30 cellular contexts compared by ENCODE assay signal in the genomic region with DNA sequence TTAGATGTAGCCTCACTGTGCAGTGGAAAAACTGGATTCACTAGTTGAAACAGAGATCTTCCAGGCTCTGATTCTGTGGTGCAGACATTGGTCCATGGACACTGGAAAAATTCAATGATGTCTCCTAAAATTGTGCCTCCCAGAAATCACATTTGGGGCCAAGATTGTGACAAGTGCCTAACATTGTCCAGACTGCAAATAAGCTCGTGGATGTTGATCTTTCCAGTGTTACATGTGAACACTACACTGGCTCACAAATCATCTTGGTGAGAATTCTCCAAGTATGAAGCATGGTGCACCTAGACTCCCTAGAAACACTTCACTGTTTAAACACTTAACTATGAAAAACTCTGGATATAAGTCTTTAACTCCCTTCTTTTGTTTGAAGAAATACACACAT.
DNase-seq lines count a peak whose midpoint lies in the region; ATAC-seq and TF ChIP-seq lines count a peak whose summit lies in the region.
"Had no signal": no experiment of that assay in that cellular context is flagged by ENCODE, and none has a peak within 500 bp of the region (broad histone marks: within the 10 kb centered on the region; RNA-seq: fewer than 3 reads in every experiment).

No MANE protein-coding gene starts in this region.

- ATAC-seq in HG02884 (IDR thresholded peaks at IDR 0.05; ENCODE audit: unreplicated experiment): no peak
- ATAC-seq: A549; CD8-positive, alpha-beta T cell had no signal

- no peak overlapping the region for H3K27ac ChIP-seq in OCI-LY7 (ENCODE audit: low read depth, low read length, poor library complexity, severe bottlenecking)
- H3K27ac ChIP-seq: 22Rv1; A549; BLaER1; BLaER1 treated with 17β-estradiol and CSF1 and Interleukin-3, amounts not matched to agents 10 nM and 100 nM; C4-2B had no signal

- TF ChIP-seq CTCF in OCI-LY7 (conservative IDR thresholded peaks at IDR 0.05; ENCODE audit: low read length) (no peak), fibroblast of the aortic adventitia (IDR thresholded peaks at IDR 0.05; ENCODE audit: insufficient read depth, low read length) (no peak), fibroblast of villous mesenchyme (IDR thresholded peaks at IDR 0.05; ENCODE audit: insufficient read depth, low read depth, low read length) (no peak)

- H3K9me2 ChIP-seq in OCI-LY7 (ENCODE audit: insufficient read depth, low read length): no peaks in the 10 kb centered on the region

- H2AFZ ChIP-seq in OCI-LY7 (ENCODE audit: low read length): peak overlapping the region; percentile 41; the same call in 1 of the 2 replicates

- DNase-seq in OCI-LY7 (ENCODE audit: low spot score) (no peak), fibroblast of the aortic adventitia (ENCODE audit: low read depth) (peak; percentile 15), fibroblast of villous mesenchyme (ENCODE audit: low read depth) (peak; percentile 8), nucleus accumbens (lab: John Stamatoyannopoulos, UW) (no peak), DMS79 treated with DMSO at 0.1 percent for 48 hours (lab: John Stamatoyannopoulos, UW) (no peak)
- DNase-seq: 8988T; ACHN; AML-193; BE2C; C1 segment of cervical spinal cord; Caco-2; Calu3; CD4-positive, alpha-beta memory T cell; CD4-positive, alpha-beta T cell; CD4-positive, CD25-positive, alpha-beta regulatory T cell; CD8-positive, alpha-beta memory T cell; CD8-positive, alpha-beta T cell; COR-L47; DMS 273 treated with DMSO at 0.1 percent for 48 hours; DMS153; DMS53; DMS79; DND-41; EL had no signal

- no peak overlapping the region for H3K4me2 ChIP-seq in OCI-LY7 (ENCODE audit: low read length)
- H3K4me2 ChIP-seq: A549; BLaER1; BLaER1 treated with 17β-estradiol and CSF1 and Interleukin-3, amounts not matched to agents 10 nM and 100 nM had no signal

- H3K36me3 ChIP-seq in OCI-LY7 (ENCODE audit: insufficient read depth, low read length): no peaks in the 10 kb centered on the region
- H3K36me3 ChIP-seq: BE2C; BLaER1; BLaER1 treated with 17β-estradiol and CSF1 and Interleukin-3, amounts not matched to agents 10 nM and 100 nM had no signal

- no peaks in the 10 kb centered on the region for H4K20me1 ChIP-seq in OCI-LY7 (ENCODE audit: insufficient read depth, low read length)
- H4K20me1 ChIP-seq: BLaER1; BLaER1 treated with 17β-estradiol and CSF1 and Interleukin-3, amounts not matched to agents 10 nM and 100 nM had no signal

- H3K79me2 ChIP-seq in OCI-LY7 (ENCODE audit: insufficient read depth, low read depth, low read length): no peaks in the 10 kb centered on the region

- H3K9me3 ChIP-seq in OCI-LY7 (ENCODE audit: low read length): no peaks in the 10 kb centered on the region
- H3K9me3 ChIP-seq: A549, BE2C, Caco-2 had no signal

- H3K4me1 ChIP-seq in OCI-LY7 (ENCODE audit: insufficient read depth, low read length, poor library complexity, severe bottlenecking): no peaks in the 10 kb centered on the region
- H3K4me1 ChIP-seq: A549; BE2C; BLaER1; BLaER1 treated with 17β-estradiol and CSF1 and Interleukin-3, amounts not matched to agents 10 nM and 100 nM; Caco-2 had no signal

- CTCF ChIA-PET in OCI-LY7 (lab: Charles Lee; ENCODE audit: unreplicated experiment): no interaction called here

- BruUV-seq in OCI-LY7 (replicated peaks; lab: Mats Ljungman, UMichigan): no TSS peak

- POLR2A ChIA-PET in OCI-LY7 (lab: Charles Lee): interaction anchor here (0.7 kb wide), 1 partner anchor 528 kb away, joined by 3 read pairs; no protein-coding TSS in a partner anchor

- no peak overlapping the region for H3K4me3 ChIP-seq in OCI-LY7 (ENCODE audit: low read depth, low read length, poor library complexity, severe bottlenecking)
- no peak overlapping the region for H3K4me3 ChIP-seq in fibroblast of the aortic adventitia (ENCODE audit: low read depth, low read length)
- no peak overlapping the region for H3K4me3 ChIP-seq in fibroblast of villous mesenchyme (ENCODE audit: low read depth, low read length)
- H3K4me3 ChIP-seq: A549; BLaER1; BLaER1 treated with 17β-estradiol and CSF1 and Interleukin-3, amounts not matched to agents 10 nM and 100 nM had no signal

- intact Hi-C loops in OCI-LY7 (cut with micrococcal nuclease; ENCODE audit: unreplicated experiment): no loop called here

Comparison
In these comparisons a context has a peak if more than half of its experiments do, and no peak if none do; other contexts are left out.
1. DNase-seq: peak in fibroblast of the aortic adventitia (single experiment) and fibroblast of villous mesenchyme (single experiment); none in OCI-LY7 (single experiment), nucleus accumbens (0 of 56) and DMS79 treated with DMSO at 0.1 percent for 48 hours (single experiment).